In the genomic region with DNA sequence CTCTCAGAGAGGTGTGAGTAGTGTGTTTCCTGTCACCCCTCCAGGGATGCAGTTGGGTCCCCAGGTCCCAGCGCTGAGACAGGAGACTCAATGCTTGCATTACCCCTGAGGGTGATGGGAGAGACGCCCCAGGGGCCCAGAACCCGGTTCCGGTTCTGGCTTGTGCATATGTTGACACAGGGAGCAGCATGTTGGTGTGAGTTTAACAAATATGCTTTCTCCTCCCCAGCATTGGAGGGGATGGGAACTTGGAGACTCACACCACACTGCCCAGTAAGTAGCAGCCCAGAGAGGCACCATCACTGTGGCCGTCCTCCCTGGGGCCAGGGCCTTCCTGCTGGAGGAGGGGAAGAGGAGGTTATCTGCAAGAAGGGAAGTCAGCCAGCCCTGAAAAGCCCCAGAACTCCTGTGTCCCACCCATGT, we compare ENCODE assay signal across 8 cellular contexts.
DNase-seq lines count a peak whose midpoint lies in the region; ATAC-seq and TF ChIP-seq lines count a peak whose summit lies in the region.
"Had no signal": no experiment of that assay in that cellular context is flagged by ENCODE, and none has a peak within 500 bp of the region (broad histone marks: within the 10 kb centered on the region; RNA-seq: fewer than 3 reads in every experiment).

No MANE protein-coding gene starts in this region.

- H3K27me3 ChIP-seq in SJCRH30 = no peaks in the 10 kb centered on the region

- CTCF ChIA-PET in Calu3 (lab: Charles Lee) = interaction anchor here (1.2 to 1.4 kb wide), 2 partner anchors 10 to 23 kb away, joined by 3 to 7 read pairs; no protein-coding TSS in a partner anchor
- CTCF ChIA-PET in activated CD4-positive, alpha-beta memory T cell treated with anti-CD3 and anti-CD28 coated beads, Interleukin-2, amount 10 ng/mL, durations not matched to agents 7 days and 5 days (lab: Charles Lee) = interaction anchor here (1.8 kb wide), 1 partner anchor 26 kb away, joined by 8 read pairs; no protein-coding TSS in a partner anchor

- H3K27me3 Mint-ChIP-seq in Calu3 (ENCODE audit: unreplicated experiment) (no peaks in the 10 kb centered on the region), immature natural killer cell (ENCODE audit: low read depth in 3 of 3) (peaks cover 2 to 8% (median 3%) of the 10 kb centered on the region in 3 donors)
- H3K27me3 Mint-ChIP-seq in activated CD4-positive, alpha-beta memory T cell treated with anti-CD3 and anti-CD28 coated beads, Interleukin-2, amount 10 ng/mL, durations not matched to agents 7 days and 5 days = no peaks in the 10 kb centered on the region
- no peaks in the 10 kb centered on the region for H3K27me3 Mint-ChIP-seq in stimulated activated memory B cell treated with anti-CD40 and anti-IgM and Interleukin-4, amounts not matched to agents 10 μg/mL and 1 μg/mL and 100 μg/mL, for 72 hours

- no peaks in the 10 kb centered on the region for H3K36me3 ChIP-seq in SJCRH30

- DNase-seq in Calu3 (no peak), immature natural killer cell (no peak), SJCRH30 (no peak)
- DNase-seq in activated CD4-positive, alpha-beta memory T cell treated with anti-CD3 and anti-CD28 coated beads, Interleukin-2, amount 10 ng/mL, durations not matched to agents 7 days and 5 days = no peak
- DNase-seq in activated effector memory CD4-positive, alpha-beta T cell treated with Interleukin-2 at 50 U/mL for 16 hours = no peak

- BruUV-seq in Calu3 (replicated peaks; lab: Mats Ljungman, UMichigan) = no TSS peak

- no peak for ATAC-seq in stimulated activated memory B cell treated with anti-CD40 and anti-IgM and Interleukin-4, amounts not matched to agents 10 μg/mL and 1 μg/mL and 100 μg/mL, for 72 hours
- no peak for ATAC-seq in GM21390 (IDR thresholded peaks at IDR 0.05; ENCODE audit: unreplicated experiment)

- peaks cover 33% of the 10 kb centered on the region for H3K4me1 ChIP-seq in SJCRH30

- H3K27ac Mint-ChIP-seq in Calu3 (ENCODE audit: unreplicated experiment) (peak overlapping the region; percentile 99), immature natural killer cell (peak overlapping the region; percentile 96 to 98 (median 97))
- peak overlapping the region; percentile 96 for H3K27ac Mint-ChIP-seq in activated CD4-positive, alpha-beta memory T cell treated with anti-CD3 and anti-CD28 coated beads, Interleukin-2, amount 10 ng/mL, durations not matched to agents 7 days and 5 days
- H3K27ac Mint-ChIP-seq in stimulated activated memory B cell treated with anti-CD40 and anti-IgM and Interleukin-4, amounts not matched to agents 10 μg/mL and 1 μg/mL and 100 μg/mL, for 72 hours = peak overlapping the region; percentile 74

- no peak overlapping the region for H3K4me3 ChIP-seq in SJCRH30

- H3K9me3 Mint-ChIP-seq in Calu3 (ENCODE audit: low read depth, unreplicated experiment) (peaks cover 3% of the 10 kb centered on the region), immature natural killer cell (no peaks in the 10 kb centered on the region)
- peaks cover 5% of the 10 kb centered on the region for H3K9me3 Mint-ChIP-seq in activated CD4-positive, alpha-beta memory T cell treated with anti-CD3 and anti-CD28 coated beads, Interleukin-2, amount 10 ng/mL, durations not matched to agents 7 days and 5 days
- no peaks in the 10 kb centered on the region for H3K9me3 Mint-ChIP-seq in stimulated activated memory B cell treated with anti-CD40 and anti-IgM and Interleukin-4, amounts not matched to agents 10 μg/mL and 1 μg/mL and 100 μg/mL, for 72 hours
- H3K9me3 Mint-ChIP-seq: nephron progenitor cell had no signal

- H3K36me3 Mint-ChIP-seq in Calu3 (ENCODE audit: insufficient read depth, unreplicated experiment) (peaks cover 30% of the 10 kb centered on the region), immature natural killer cell (no peaks in the 10 kb centered on the region)
- H3K36me3 Mint-ChIP-seq in activated CD4-positive, alpha-beta memory T cell treated with anti-CD3 and anti-CD28 coated beads, Interleukin-2, amount 10 ng/mL, durations not matched to agents 7 days and 5 days (ENCODE audit: low read depth) = peaks cover 9% of the 10 kb centered on the region
- H3K36me3 Mint-ChIP-seq in stimulated activated memory B cell treated with anti-CD40 and anti-IgM and Interleukin-4, amounts not matched to agents 10 μg/mL and 1 μg/mL and 100 μg/mL, for 72 hours = no peaks in the 10 kb centered on the region

- H3K4me3 Mint-ChIP-seq in Calu3 (ENCODE audit: low read depth, unreplicated experiment) = no peak overlapping the region
- H3K4me3 Mint-ChIP-seq in activated CD4-positive, alpha-beta memory T cell treated with anti-CD3 and anti-CD28 coated beads, Interleukin-2, amount 10 ng/mL, durations not matched to agents 7 days and 5 days = no peak overlapping the region
- peak overlapping the region in 3 of 5 donors; percentile 42 to 78 (median 61) for H3K4me3 Mint-ChIP-seq in immature natural killer cell
- H3K4me3 Mint-ChIP-seq in stimulated activated memory B cell treated with anti-CD40 and anti-IgM and Interleukin-4, amounts not matched to agents 10 μg/mL and 1 μg/mL and 100 μg/mL, for 72 hours = no peak overlapping the region
- H3K4me3 Mint-ChIP-seq: nephron progenitor cell had no signal

- POLR2A ChIA-PET in activated CD4-positive, alpha-beta memory T cell treated with anti-CD3 and anti-CD28 coated beads, Interleukin-2, amount 10 ng/mL, durations not matched to agents 7 days and 5 days (lab: Charles Lee) = interaction anchor here (1.5 to 2.3 kb wide), 2 partner anchors 17 to 131 kb away, joined by 3 to 15 read pairs; a partner anchor contains a TSS

- H3K4me1 Mint-ChIP-seq in Calu3 (ENCODE audit: low read depth, unreplicated experiment) (peaks cover 65% of the 10 kb centered on the region), immature natural killer cell (peaks cover 59 to 65% of the 10 kb centered on the region in 2 donors)
- H3K4me1 Mint-ChIP-seq in activated CD4-positive, alpha-beta memory T cell treated with anti-CD3 and anti-CD28 coated beads, Interleukin-2, amount 10 ng/mL, durations not matched to agents 7 days and 5 days = peaks cover 76% of the 10 kb centered on the region
- peaks cover 41% of the 10 kb centered on the region for H3K4me1 Mint-ChIP-seq in stimulated activated memory B cell treated with anti-CD40 and anti-IgM and Interleukin-4, amounts not matched to agents 10 μg/mL and 1 μg/mL and 100 μg/mL, for 72 hours

- H3K27ac ChIP-seq in SJCRH30 = no peak overlapping the region

- no peaks in the 10 kb centered on the region for H3K9me3 ChIP-seq in SJCRH30 (replicated peaks)

- intact Hi-C loops in Calu3 (cut with micrococcal nuclease; ENCODE audit: unreplicated experiment) = no loop called here

- TF ChIP-seq CTCF in Calu3 (IDR thresholded peaks at IDR 0.05; ENCODE audit: unreplicated experiment) = no peak

Comparison
In these comparisons a context has a peak if more than half of its experiments do, and no peak if none do; other contexts are left out.
1. H3K4me3 Mint-ChIP-seq: peak in immature natural killer cell (3 of 5); none in Calu3 (single experiment), activated CD4-positive, alpha-beta memory T cell treated with anti-CD3 and anti-CD28 coated beads, Interleukin-2, amount 10 ng/mL, durations not matched to agents 7 days and 5 days (single experiment) and stimulated activated memory B cell treated with anti-CD40 and anti-IgM and Interleukin-4, amounts not matched to agents 10 μg/mL and 1 μg/mL and 100 μg/mL, for 72 hours (single experiment).
2. Peak in every context shown above with its lines, with median percentiles within 50 percentile points of each other: H3K27ac Mint-ChIP-seq.